Comparison of ENCODE assay signal across 8 cellular contexts in genomic region chr3:152269423-152270144, GRCh38. TPM values are rescaled to one million over a fixed set of nuclear protein-coding genes. Genes with fewer than 3 reads are reported as not detected.
DNase-seq lines count a peak whose midpoint lies in the region; ATAC-seq and TF ChIP-seq lines count a peak whose summit lies in the region.

No MANE protein-coding gene starts in this region.

- intact Hi-C loops in activated T-helper 1 cell treated with anti-CD3 and anti-CD28 coated beads, Interleukin-12 subunit alpha, Interleukin-12 subunit beta, Interleukin-2, Interleukin-4 antibody, amounts not matched to agents 30 ng/mL and 10 ng/mL and 1 ng/mL, durations not matched to agents 14 hours and 24 hours and 36 hours (cut with micrococcal nuclease), result loop anchor here (1.0 to 10.0 kb wide), 9 partner anchors 15 to 1507 kb away; partner anchors contain the start of genes GPR171, RAP2B and SIAH2

- H3K36me3 Mint-ChIP-seq in activated T-helper 1 cell treated with anti-CD3 and anti-CD28 coated beads, Interleukin-12 subunit alpha, Interleukin-12 subunit beta, Interleukin-2, Interleukin-4 antibody, amounts not matched to agents 30 ng/mL and 10 ng/mL and 1 ng/mL, durations not matched to agents 14 hours and 24 hours and 36 hours (ENCODE audit: low read depth), result peaks cover 29% of the 10 kb centered on the region
- H3K36me3 Mint-ChIP-seq in neural crest cell (ENCODE audit: low read depth), result no peaks in the 10 kb centered on the region

- peak overlapping the region; percentile 90 for H3K4me3 Mint-ChIP-seq in activated T-helper 1 cell treated with anti-CD3 and anti-CD28 coated beads, Interleukin-12 subunit alpha, Interleukin-12 subunit beta, Interleukin-2, Interleukin-4 antibody, amounts not matched to agents 30 ng/mL and 10 ng/mL and 1 ng/mL, durations not matched to agents 14 hours and 24 hours and 36 hours
- peak overlapping the region; percentile 100 for H3K4me3 Mint-ChIP-seq in neural crest cell

- H3K9me3 Mint-ChIP-seq in activated T-helper 1 cell treated with anti-CD3 and anti-CD28 coated beads, Interleukin-12 subunit alpha, Interleukin-12 subunit beta, Interleukin-2, Interleukin-4 antibody, amounts not matched to agents 30 ng/mL and 10 ng/mL and 1 ng/mL, durations not matched to agents 14 hours and 24 hours and 36 hours, result no peaks in the 10 kb centered on the region
- no peaks in the 10 kb centered on the region for H3K9me3 Mint-ChIP-seq in neural crest cell

- peaks cover 72% of the 10 kb centered on the region for H3K4me1 Mint-ChIP-seq in activated T-helper 1 cell treated with anti-CD3 and anti-CD28 coated beads, Interleukin-12 subunit alpha, Interleukin-12 subunit beta, Interleukin-2, Interleukin-4 antibody, amounts not matched to agents 30 ng/mL and 10 ng/mL and 1 ng/mL, durations not matched to agents 14 hours and 24 hours and 36 hours (ENCODE audit: low read depth)
- peaks cover 49% of the 10 kb centered on the region for H3K4me1 Mint-ChIP-seq in neural crest cell

- no peaks in the 10 kb centered on the region for H3K27me3 Mint-ChIP-seq in activated T-helper 1 cell treated with anti-CD3 and anti-CD28 coated beads, Interleukin-12 subunit alpha, Interleukin-12 subunit beta, Interleukin-2, Interleukin-4 antibody, amounts not matched to agents 30 ng/mL and 10 ng/mL and 1 ng/mL, durations not matched to agents 14 hours and 24 hours and 36 hours (ENCODE audit: insufficient read depth)
- no peaks in the 10 kb centered on the region for H3K27me3 Mint-ChIP-seq in neural crest cell (ENCODE audit: low read depth)

- peak; percentile 70 for DNase-seq in AG20443 (ENCODE audit: low spot score)
- peak; percentile 63 to 67 for DNase-seq in NCI-H524 (lab: John Stamatoyannopoulos, UW)
- no peak for DNase-seq in activated T-helper 1 cell treated with anti-CD3 and anti-CD28 coated beads, Interleukin-12 subunit alpha, Interleukin-12 subunit beta, Interleukin-2, Interleukin-4 antibody, amounts not matched to agents 30 ng/mL and 10 ng/mL and 1 ng/mL, durations not matched to agents 14 hours and 24 hours and 36 hours (ENCODE audit: low spot score)
- DNase-seq in fibroblast of the conjunctiva (ENCODE audit: low read depth), result peak; percentile 95
- no peak for DNase-seq in neural crest cell (ENCODE audit: low read depth, low spot score)
- DNase-seq in hepatic stellate cell (ENCODE audit: low spot score), result no peak

- ATAC-seq in GM18907 (IDR thresholded peaks at IDR 0.05; ENCODE audit: unreplicated experiment), result peak; percentile 21
- ATAC-seq in HG03196 (IDR thresholded peaks at IDR 0.05; ENCODE audit: unreplicated experiment), result peak; percentile 7

- no peak for TF ChIP-seq CTCF in neural crest cell (conservative IDR thresholded peaks at IDR 0.05)

- peak overlapping the region; percentile 94 for H3K27ac Mint-ChIP-seq in activated T-helper 1 cell treated with anti-CD3 and anti-CD28 coated beads, Interleukin-12 subunit alpha, Interleukin-12 subunit beta, Interleukin-2, Interleukin-4 antibody, amounts not matched to agents 30 ng/mL and 10 ng/mL and 1 ng/mL, durations not matched to agents 14 hours and 24 hours and 36 hours
- peak overlapping the region; percentile 95 for H3K27ac Mint-ChIP-seq in neural crest cell (ENCODE audit: unreplicated experiment)

RNA-seq across cellular contexts. Expression of gene MBNL1, which starts 0.9 kb away (rescaled TPM):
- total RNA-seq in activated T-helper 1 cell treated with anti-CD3 and anti-CD28 coated beads, Interleukin-12 subunit alpha, Interleukin-12 subunit beta, Interleukin-2, Interleukin-4 antibody, amounts not matched to agents 30 ng/mL and 10 ng/mL and 1 ng/mL, durations not matched to agents 14 hours and 24 hours and 36 hours, result 295 and 308 TPM in 2 replicates
- total RNA-seq in neural crest cell, result 36.2 and 41.2 TPM in 2 replicates

Comparison
In these comparisons a context has a peak if more than half of its experiments do, and no peak if none do; other contexts are left out.
1. DNase-seq: peak in AG20443 (single experiment), NCI-H524 (2 of 2) and fibroblast of the conjunctiva (single experiment); none in activated T-helper 1 cell treated with anti-CD3 and anti-CD28 coated beads, Interleukin-12 subunit alpha, Interleukin-12 subunit beta, Interleukin-2, Interleukin-4 antibody, amounts not matched to agents 30 ng/mL and 10 ng/mL and 1 ng/mL, durations not matched to agents 14 hours and 24 hours and 36 hours (single experiment), neural crest cell (single experiment) and hepatic stellate cell (single experiment).